10 cellular contexts compared by ENCODE assay signal in genomic region chr5:59099270-59099994, GRCh38.
A peak's percentile ranks its signal among the peaks of the same experiment; 100 is the strongest.
DNase-seq lines count a peak whose midpoint lies in the region; ATAC-seq and TF ChIP-seq lines count a peak whose summit lies in the region.
"Had no signal": no experiment of that assay in that cellular context is flagged by ENCODE, and none has a peak within 500 bp of the region (broad histone marks: within the 10 kb centered on the region; RNA-seq: fewer than 3 reads in every experiment).

No MANE protein-coding gene starts in this region.

- H3K4me1 Mint-ChIP-seq in stimulated activated naive CD8-positive, alpha-beta T cell treated with anti-CD3 and anti-CD28 coated beads, Interleukin-15, amount 100 ng/mL, for 72 hours = peaks cover 57% of the 10 kb centered on the region

- H3K27ac Mint-ChIP-seq in stimulated activated naive CD8-positive, alpha-beta T cell treated with anti-CD3 and anti-CD28 coated beads, Interleukin-15, amount 100 ng/mL, for 72 hours = peak overlapping the region in 1 of 2 donors; percentile 70

- TF ChIP-seq POLR2A in heart left ventricle (IDR thresholded peaks at IDR 0.05) = no peak
- TF ChIP-seq POLR2A in gastroesophageal sphincter (IDR thresholded peaks at IDR 0.05) = no peak

- ATAC-seq in heart left ventricle (peak in 3 of 4 donors; percentile 12 to 34 (median 24)), gastroesophageal sphincter (no peak)
- peak; percentile 99 for ATAC-seq in stimulated activated naive CD8-positive, alpha-beta T cell treated with anti-CD3 and anti-CD28 coated beads, Interleukin-15, amount 100 ng/mL, for 72 hours

- H3K27me3 ChIP-seq in heart left ventricle (no peaks in the 10 kb centered on the region), left ventricle myocardium inferior (ENCODE audit: low read depth) (no peaks in the 10 kb centered on the region), SJSA1 (replicated peaks) (no peaks in the 10 kb centered on the region), gastroesophageal sphincter (no peaks in the 10 kb centered on the region)
- no peaks in the 10 kb centered on the region for H3K27me3 ChIP-seq in effector memory CD4-positive, alpha-beta T cell (replicated peaks; ENCODE audit: control insufficient read depth, insufficient read depth, low read length, poor library complexity, severe bottlenecking)

- no peak for TF ChIP-seq EP300 in gastroesophageal sphincter (IDR thresholded peaks at IDR 0.05)

- DNase-seq in heart left ventricle (no peak), left ventricle myocardium inferior (no peak), SJSA1 (ENCODE audit: low read depth in 1 of 2, low spot score in 2 of 2) (peak; percentile 49 to 54), DMS114 treated with DMSO at 0.1 percent for 48 hours (lab: John Stamatoyannopoulos, UW; ENCODE audit: unreplicated experiment) (no peak), DMS153 treated with DMSO at 0.1 percent for 48 hours (lab: John Stamatoyannopoulos, UW; ENCODE audit: unreplicated experiment) (no peak)
- DNase-seq in effector memory CD4-positive, alpha-beta T cell = peak; percentile 20 to 34 (median 25)
- peak; percentile 50 to 73 for DNase-seq in stimulated activated naive CD8-positive, alpha-beta T cell treated with anti-CD3 and anti-CD28 coated beads, Interleukin-15, amount 100 ng/mL, for 72 hours
- DNase-seq: DND-41 had no signal

- WGBS in heart left ventricle, 4 donors = 87 to 88% (median 87%) methylated on average over 5 of the region's 5 CpGs
- WGBS in gastroesophageal sphincter (ENCODE audit: low coverage in 1 of 2), 2 donors = 74 to 90% methylated on average over 2 to 5 of the region's 5 CpGs

- H3K27me3 Mint-ChIP-seq in stimulated activated naive CD8-positive, alpha-beta T cell treated with anti-CD3 and anti-CD28 coated beads, Interleukin-15, amount 100 ng/mL, for 72 hours = no peaks in the 10 kb centered on the region

- H3K36me3 ChIP-seq in heart left ventricle (no peaks in the 10 kb centered on the region), left ventricle myocardium inferior (no peaks in the 10 kb centered on the region), SJSA1 (no peaks in the 10 kb centered on the region), gastroesophageal sphincter (no peaks in the 10 kb centered on the region)
- H3K36me3 ChIP-seq in effector memory CD4-positive, alpha-beta T cell (ENCODE audit: control insufficient read depth, insufficient read depth, low read length) = no peaks in the 10 kb centered on the region

- peaks cover 8 to 9% of the 10 kb centered on the region in 2 donors for H3K9me3 Mint-ChIP-seq in stimulated activated naive CD8-positive, alpha-beta T cell treated with anti-CD3 and anti-CD28 coated beads, Interleukin-15, amount 100 ng/mL, for 72 hours
- H3K9me3 Mint-ChIP-seq: neural crest cell had no signal

- peaks cover 0 to 25% (median 2%) of the 10 kb centered on the region in 12 donors for H3K4me1 ChIP-seq in heart left ventricle
- peaks cover 29% of the 10 kb centered on the region for H3K4me1 ChIP-seq in left ventricle myocardium inferior
- peaks cover 61% of the 10 kb centered on the region for H3K4me1 ChIP-seq in SJSA1 (replicated peaks)
- H3K4me1 ChIP-seq in effector memory CD4-positive, alpha-beta T cell (ENCODE audit: control insufficient read depth, insufficient read depth, low read length, poor library complexity, severe bottlenecking) = peaks cover 4% of the 10 kb centered on the region
- H3K4me1 ChIP-seq in gastroesophageal sphincter = peaks cover 5 to 47% (median 9%) of the 10 kb centered on the region in 3 donors

- H3K9me3 ChIP-seq in heart left ventricle = peaks cover 0 to 4% (median 0%) of the 10 kb centered on the region in 12 donors
- H3K9me3 ChIP-seq in left ventricle myocardium inferior (replicated peaks) = no peaks in the 10 kb centered on the region
- H3K9me3 ChIP-seq in SJSA1 (replicated peaks) = no peaks in the 10 kb centered on the region
- H3K9me3 ChIP-seq in effector memory CD4-positive, alpha-beta T cell (ENCODE audit: control insufficient read depth, low read length) = no peaks in the 10 kb centered on the region
- H3K9me3 ChIP-seq in gastroesophageal sphincter = no peaks in the 10 kb centered on the region

- no peak overlapping the region for H3K4me3 ChIP-seq in heart left ventricle
- no peak overlapping the region for H3K4me3 ChIP-seq in left ventricle myocardium inferior
- no peak overlapping the region for H3K4me3 ChIP-seq in SJSA1
- H3K4me3 ChIP-seq in effector memory CD4-positive, alpha-beta T cell (ENCODE audit: insufficient read depth, low read depth, low read length, poor library complexity, severe bottlenecking) = no peak overlapping the region
- H3K4me3 ChIP-seq in gastroesophageal sphincter = no peak overlapping the region

- H3K4me3 Mint-ChIP-seq in stimulated activated naive CD8-positive, alpha-beta T cell treated with anti-CD3 and anti-CD28 coated beads, Interleukin-15, amount 100 ng/mL, for 72 hours = peak overlapping the region; percentile 24 to 37
- H3K4me3 Mint-ChIP-seq: neural crest cell had no signal

- intact Hi-C loops in heart left ventricle (cut with DNase I) = no loop called here
- intact Hi-C loops in left ventricle myocardium inferior (cut with micrococcal nuclease) = no loop called here

- H3K27ac ChIP-seq in heart left ventricle (peak overlapping the region in 1 of 12 donors; percentile 15), left ventricle myocardium inferior (replicated peaks) (no peak overlapping the region), SJSA1 (no peak overlapping the region), gastroesophageal sphincter (no peak overlapping the region)
- peak overlapping the region; percentile 53 for H3K27ac ChIP-seq in effector memory CD4-positive, alpha-beta T cell (ENCODE audit: insufficient read depth, low read length, poor library complexity, severe bottlenecking)

- TF ChIP-seq CTCF in heart left ventricle (IDR thresholded peaks at IDR 0.05) (no peak), left ventricle myocardium inferior (IDR thresholded peaks at IDR 0.05; ENCODE audit: borderline replicate concordance) (no peak), gastroesophageal sphincter (IDR thresholded peaks at IDR 0.05) (no peak)

Comparison
In these comparisons a context has a peak if more than half of its experiments do, and no peak if none do; other contexts are left out.
1. DNase-seq: peak in SJSA1 (2 of 2), effector memory CD4-positive, alpha-beta T cell (3 of 3) and stimulated activated naive CD8-positive, alpha-beta T cell treated with anti-CD3 and anti-CD28 coated beads, Interleukin-15, amount 100 ng/mL, for 72 hours (2 of 2); none in heart left ventricle (0 of 5), left ventricle myocardium inferior (single experiment), DMS114 treated with DMSO at 0.1 percent for 48 hours (single experiment) and DMS153 treated with DMSO at 0.1 percent for 48 hours (single experiment).